ENCODE assay signal across 11 cellular contexts in the genomic region with DNA sequence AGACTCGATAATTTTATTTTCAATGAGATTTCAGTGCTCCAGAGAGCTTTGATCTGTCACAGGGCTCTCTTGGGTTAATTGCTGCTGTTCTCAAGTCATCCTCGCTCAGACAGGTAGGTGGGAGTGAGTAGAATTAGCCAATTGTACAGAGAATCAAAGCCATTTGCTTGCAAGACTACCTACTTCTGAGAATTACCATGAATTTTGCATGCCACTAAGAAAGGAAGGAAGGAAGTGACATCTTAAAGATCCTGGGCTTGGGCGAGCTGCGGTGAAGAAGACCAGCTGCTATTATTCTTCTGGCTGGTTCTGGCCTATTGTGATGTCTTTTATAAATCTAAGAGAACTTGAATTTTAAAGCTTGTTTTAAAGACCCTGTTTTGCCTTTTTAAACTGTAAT.
A peak's percentile ranks its signal among the peaks of the same experiment; 100 is the strongest.
DNase-seq lines count a peak whose midpoint lies in the region; ATAC-seq and TF ChIP-seq lines count a peak whose summit lies in the region.
"Had no signal": no experiment of that assay in that cellular context is flagged by ENCODE, and none has a peak within 500 bp of the region (broad histone marks: within the 10 kb centered on the region; RNA-seq: fewer than 3 reads in every experiment).

No MANE protein-coding gene starts in this region.

- no peaks in the 10 kb centered on the region for H3K9me3 Mint-ChIP-seq in activated T-helper 2 cell treated with anti-CD3 and anti-CD28 coated beads, Interferon-gamma antibody, Interleukin-2, Interleukin-4, amounts not matched to agents 10 μg/mL and 5 μg/mL and 100 μg/mL, durations not matched to agents 14 hours and 24 hours and 36 hours
- peaks cover 0 to 2% (median 0%) of the 10 kb centered on the region in 11 donors for H3K9me3 Mint-ChIP-seq in naive thymus-derived CD4-positive, alpha-beta T cell
- H3K9me3 Mint-ChIP-seq: brain had no signal

- CTCF ChIA-PET in naive thymus-derived CD4-positive, alpha-beta T cell (lab: Charles Lee): interaction anchor here (1.2 kb wide), 1 partner anchor 24 kb away, joined by 3 read pairs; no protein-coding TSS in a partner anchor

- H2AFZ ChIP-seq in DND-41 (ENCODE audit: low read depth, low read length) (no peak overlapping the region), OCI-LY1 (ENCODE audit: low read length) (no peak overlapping the region)
- H2AFZ ChIP-seq: PC-9 had no signal

- peak overlapping the region; percentile 59 for H3K9ac ChIP-seq in DND-41 (ENCODE audit: low read depth, low read length)
- H3K9ac ChIP-seq in OCI-LY1 (ENCODE audit: low read length): peak overlapping the region; percentile 75

- H3K4me1 Mint-ChIP-seq in activated T-helper 2 cell treated with anti-CD3 and anti-CD28 coated beads, Interferon-gamma antibody, Interleukin-2, Interleukin-4, amounts not matched to agents 10 μg/mL and 5 μg/mL and 100 μg/mL, durations not matched to agents 14 hours and 24 hours and 36 hours (ENCODE audit: low read depth): peaks cover 76% of the 10 kb centered on the region
- peaks cover 46 to 81% (median 70%) of the 10 kb centered on the region in 7 donors for H3K4me1 Mint-ChIP-seq in naive thymus-derived CD4-positive, alpha-beta T cell

- H3K79me2 ChIP-seq in DND-41 (ENCODE audit: insufficient read depth, low read length) (no peaks in the 10 kb centered on the region), OCI-LY1 (ENCODE audit: insufficient read depth, low read length) (no peaks in the 10 kb centered on the region)

- intact Hi-C loops in activated T-helper 2 cell treated with anti-CD3 and anti-CD28 coated beads, Interferon-gamma antibody, Interleukin-2, Interleukin-4, amounts not matched to agents 10 μg/mL and 5 μg/mL and 100 μg/mL, durations not matched to agents 14 hours and 24 hours and 36 hours (cut with micrococcal nuclease): loop anchor here (10.0 kb wide), 1 partner anchor 955 kb away; no protein-coding TSS in a partner anchor
- intact Hi-C loops in naive thymus-derived CD4-positive, alpha-beta T cell (cut with micrococcal nuclease): loop anchor here (1.0 to 10.0 kb wide), 9 partner anchors 21 to 1045 kb away; partner anchors contain the start of genes BCL6 (in 1 of the 2) and LPP (in 1 of the 2)

- peak overlapping the region; percentile 90 for H3K27ac Mint-ChIP-seq in activated T-helper 2 cell treated with anti-CD3 and anti-CD28 coated beads, Interferon-gamma antibody, Interleukin-2, Interleukin-4, amounts not matched to agents 10 μg/mL and 5 μg/mL and 100 μg/mL, durations not matched to agents 14 hours and 24 hours and 36 hours
- peak overlapping the region; percentile 62 to 94 (median 85) for H3K27ac Mint-ChIP-seq in naive thymus-derived CD4-positive, alpha-beta T cell
- H3K27ac Mint-ChIP-seq: brain had no signal

- peaks cover 4% of the 10 kb centered on the region for H3K36me3 Mint-ChIP-seq in activated T-helper 2 cell treated with anti-CD3 and anti-CD28 coated beads, Interferon-gamma antibody, Interleukin-2, Interleukin-4, amounts not matched to agents 10 μg/mL and 5 μg/mL and 100 μg/mL, durations not matched to agents 14 hours and 24 hours and 36 hours (ENCODE audit: low read depth)
- peaks cover 0 to 24% (median 0%) of the 10 kb centered on the region in 5 donors for H3K36me3 Mint-ChIP-seq in naive thymus-derived CD4-positive, alpha-beta T cell
- H3K36me3 Mint-ChIP-seq: brain had no signal

- H3K27ac ChIP-seq in DND-41 (ENCODE audit: low read length): peak overlapping the region; percentile 97
- H3K27ac ChIP-seq in OCI-LY1 (ENCODE audit: low read depth, low read length, poor library complexity, severe bottlenecking): peak overlapping the region; percentile 98
- no peak overlapping the region for H3K27ac ChIP-seq in naive thymus-derived CD4-positive, alpha-beta T cell (ENCODE audit: low read depth, low read length)
- H3K27ac ChIP-seq: PC-9 had no signal

- no peaks in the 10 kb centered on the region for H3K9me3 ChIP-seq in DND-41 (ENCODE audit: insufficient read depth, low read length, severe bottlenecking)
- no peaks in the 10 kb centered on the region for H3K9me3 ChIP-seq in OCI-LY1 (ENCODE audit: low read length)
- no peaks in the 10 kb centered on the region for H3K9me3 ChIP-seq in naive thymus-derived CD4-positive, alpha-beta T cell (ENCODE audit: control insufficient read depth in 2 of 3, low read length in 3 of 3)
- H3K9me3 ChIP-seq in BE2C: no peaks in the 10 kb centered on the region

- H3K27me3 ChIP-seq in DND-41 (ENCODE audit: insufficient read depth, low read length, poor library complexity) (no peaks in the 10 kb centered on the region), OCI-LY1 (ENCODE audit: insufficient read depth, low read length) (no peaks in the 10 kb centered on the region), BE2C (no peaks in the 10 kb centered on the region)
- H3K27me3 ChIP-seq in naive thymus-derived CD4-positive, alpha-beta T cell (ENCODE audit: control insufficient read depth in 2 of 2, insufficient read depth in 2 of 2, low read length in 2 of 2): no peaks in the 10 kb centered on the region

- DNase-seq in DND-41 (peak; percentile 84), globus pallidus (ENCODE audit: low spot score) (no peak), dedifferentiated amniotic fluid mesenchymal stem cell (ENCODE audit: extremely low spot score) (no peak), BE2C (no peak), H4 (ENCODE audit: low spot score) (no peak)
- peak; percentile 40 for DNase-seq in activated T-helper 2 cell treated with anti-CD3 and anti-CD28 coated beads, Interferon-gamma antibody, Interleukin-2, Interleukin-4, amounts not matched to agents 10 μg/mL and 5 μg/mL and 100 μg/mL, durations not matched to agents 14 hours and 24 hours and 36 hours (ENCODE audit: low spot score)
- DNase-seq in naive thymus-derived CD4-positive, alpha-beta T cell: peak in 7 of 9 donors; percentile 21 to 52 (median 45)
- DNase-seq: NCI-H187 treated with DMSO at 0.1 percent for 48 hours, PC-9 had no signal

- H3K36me3 ChIP-seq in DND-41 (ENCODE audit: insufficient read depth, low read length): no peaks in the 10 kb centered on the region
- no peaks in the 10 kb centered on the region for H3K36me3 ChIP-seq in OCI-LY1 (ENCODE audit: insufficient read depth, low read length)
- no peaks in the 10 kb centered on the region for H3K36me3 ChIP-seq in naive thymus-derived CD4-positive, alpha-beta T cell (ENCODE audit: control insufficient read depth in 2 of 3, insufficient read depth in 3 of 3, low read length in 3 of 3)
- no peaks in the 10 kb centered on the region for H3K36me3 ChIP-seq in BE2C

- H3K4me2 ChIP-seq in DND-41 (ENCODE audit: insufficient read depth, low read length) (peak overlapping the region; percentile 61), OCI-LY1 (ENCODE audit: low read length) (peak overlapping the region; percentile 67)
- H3K4me2 ChIP-seq: PC-9 had no signal

- H3K4me3 Mint-ChIP-seq in activated T-helper 2 cell treated with anti-CD3 and anti-CD28 coated beads, Interferon-gamma antibody, Interleukin-2, Interleukin-4, amounts not matched to agents 10 μg/mL and 5 μg/mL and 100 μg/mL, durations not matched to agents 14 hours and 24 hours and 36 hours (ENCODE audit: low read depth): peak overlapping the region; percentile 73
- peak overlapping the region; percentile 42 to 83 (median 77) for H3K4me3 Mint-ChIP-seq in naive thymus-derived CD4-positive, alpha-beta T cell
- H3K4me3 Mint-ChIP-seq: brain had no signal

- H3K9me2 ChIP-seq in OCI-LY1 (ENCODE audit: low read depth, low read length): no peaks in the 10 kb centered on the region

- peak; percentile 84 for ATAC-seq in DND-41 (ENCODE audit: insufficient read depth, low read depth)
- peak; percentile 88 for ATAC-seq in naive thymus-derived CD4-positive, alpha-beta T cell

- H3K27me3 Mint-ChIP-seq in activated T-helper 2 cell treated with anti-CD3 and anti-CD28 coated beads, Interferon-gamma antibody, Interleukin-2, Interleukin-4, amounts not matched to agents 10 μg/mL and 5 μg/mL and 100 μg/mL, durations not matched to agents 14 hours and 24 hours and 36 hours (ENCODE audit: low read depth): no peaks in the 10 kb centered on the region
- H3K27me3 Mint-ChIP-seq in naive thymus-derived CD4-positive, alpha-beta T cell: no peaks in the 10 kb centered on the region

- POLR2A ChIA-PET in naive thymus-derived CD4-positive, alpha-beta T cell (lab: Charles Lee): interaction anchor here (0.8 to 1.3 kb wide), 3 partner anchors 31 to 252 kb away, joined by 3 read pairs; no protein-coding TSS in a partner anchor

- H3F3A ChIP-seq in OCI-LY1 (ENCODE audit: insufficient read depth, low read length): peaks cover 3% of the 10 kb centered on the region; the same call in 1 of the 2 replicates

- H3K4me1 ChIP-seq in DND-41 (ENCODE audit: insufficient read depth, low read length): peaks cover 78% of the 10 kb centered on the region
- peaks cover 94% of the 10 kb centered on the region for H3K4me1 ChIP-seq in OCI-LY1 (ENCODE audit: insufficient read depth, low read length, severe bottlenecking)
- peaks cover 31 to 43% of the 10 kb centered on the region in 2 donors for H3K4me1 ChIP-seq in naive thymus-derived CD4-positive, alpha-beta T cell (ENCODE audit: control insufficient read depth in 2 of 2, insufficient read depth in 2 of 2, low read length in 2 of 2)
- H3K4me1 ChIP-seq in BE2C: no peaks in the 10 kb centered on the region

- TF ChIP-seq CTCF in DND-41 (IDR thresholded peaks at IDR 0.05; ENCODE audit: borderline replicate concordance, extremely low read depth, low read length, poor library complexity, severe bottlenecking) (no peak), OCI-LY1 (IDR thresholded peaks at IDR 0.05; ENCODE audit: low read length) (no peak), BE2C (IDR thresholded peaks at IDR 0.05; ENCODE audit: low read depth, low read length) (no peak)

- H3K4me3 ChIP-seq in DND-41 (ENCODE audit: low read depth in 1 of 2, low read length in 2 of 2) (peak overlapping the region in 1 of 2 experiments; percentile 45; a peak in 1 of 4 replicates), OCI-LY1 (ENCODE audit: low read depth, low read length, poor library complexity, severe bottlenecking) (peak overlapping the region; percentile 49), BE2C (ENCODE audit: low read depth, low read length) (no peak overlapping the region)
- peak overlapping the region; percentile 40 for H3K4me3 ChIP-seq in naive thymus-derived CD4-positive, alpha-beta T cell (ENCODE audit: low read length)
- H3K4me3 ChIP-seq: PC-9 had no signal

- H4K20me1 ChIP-seq in DND-41 (ENCODE audit: insufficient read depth, low read length): no peaks in the 10 kb centered on the region
- H4K20me1 ChIP-seq in OCI-LY1 (ENCODE audit: insufficient read depth, low read length): no peaks in the 10 kb centered on the region

Comparison
In these comparisons a context has a peak if more than half of its experiments do, and no peak if none do; other contexts are left out.
1. DNase-seq: peak in DND-41 (single experiment), activated T-helper 2 cell treated with anti-CD3 and anti-CD28 coated beads, Interferon-gamma antibody, Interleukin-2, Interleukin-4, amounts not matched to agents 10 μg/mL and 5 μg/mL and 100 μg/mL, durations not matched to agents 14 hours and 24 hours and 36 hours (single experiment) and naive thymus-derived CD4-positive, alpha-beta T cell (7 of 9); none in globus pallidus (single experiment), dedifferentiated amniotic fluid mesenchymal stem cell (single experiment), BE2C (single experiment) and H4 (single experiment).